ENCODE assay signal across 8 cellular contexts in genomic region chr22:50627914-50628542, GRCh38. TPM values are rescaled to one million over a fixed set of nuclear protein-coding genes. Genes with fewer than 3 reads are reported as not detected.
DNase-seq lines count a peak whose midpoint lies in the region; ATAC-seq and TF ChIP-seq lines count a peak whose summit lies in the region.

TSS of gene ARSA (minus strand) at chr22:50628152. CDS start at chr22:50627779, 373 bp downstream.

- H3K36me3 ChIP-seq in left lung = peaks cover 0 to 18% of the 10 kb centered on the region in 2 donors

- H3K27ac ChIP-seq in left lung = peak within 1 kb of the TSS; percentile 67 to 85

- H3K4me1 ChIP-seq in left lung = peaks cover 0 to 27% of the 10 kb centered on the region in 2 donors

- DNase-seq in SIG-M5 treated with dmso at 0.1 percent for 504 hours (lab: John Stamatoyannopoulos, UW; ENCODE audit: unreplicated experiment) (peak; percentile 72), SIG-M5 (lab: John Stamatoyannopoulos, UW) (no peak), NCI-H446 treated with DMSO at 0.1 percent for 48 hours (lab: John Stamatoyannopoulos, UW) (peak; percentile 25), dedifferentiated amniotic fluid mesenchymal stem cell (ENCODE audit: extremely low spot score) (peak; percentile 62), left lung (peak; percentile 90 to 95)
- DNase-seq in activated CD4-positive, alpha-beta T cell treated with anti-CD3 and anti-CD28 coated beads for 48 hours = peak; percentile 80
- DNase-seq in stimulated activated CD4-positive, alpha-beta T cell treated with anti-CD3 and anti-CD28 coated beads, Interleukin-2, amount 100 ng/mL, for 4 hours (ENCODE audit: low read depth) = peak; percentile 66

- no peaks in the 10 kb centered on the region for H3K27me3 ChIP-seq in left lung

- intact Hi-C loops in left lung (cut with DNase I) = no loop called here

- H3K4me3 ChIP-seq in left lung = peak within 1 kb of the TSS; percentile 71 to 81

- ATAC-seq in HG02973 (IDR thresholded peaks at IDR 0.05; ENCODE audit: unreplicated experiment) (peak; percentile 45), left lung (peak; percentile 95)

- TF ChIP-seq CTCF in left lung (IDR thresholded peaks at IDR 0.05) = peak in 1 of 2 donors; percentile 35

- H3K9me3 ChIP-seq in left lung = no peaks in the 10 kb centered on the region

RNA-seq across cellular contexts. Expression of gene ARSA, which starts in this region (rescaled TPM):
- total RNA-seq in left lung = 10 to 100 TPM; 46.3 to 58.0 TPM
